ENCODE assay signal across 17 cellular contexts in the genomic region with DNA sequence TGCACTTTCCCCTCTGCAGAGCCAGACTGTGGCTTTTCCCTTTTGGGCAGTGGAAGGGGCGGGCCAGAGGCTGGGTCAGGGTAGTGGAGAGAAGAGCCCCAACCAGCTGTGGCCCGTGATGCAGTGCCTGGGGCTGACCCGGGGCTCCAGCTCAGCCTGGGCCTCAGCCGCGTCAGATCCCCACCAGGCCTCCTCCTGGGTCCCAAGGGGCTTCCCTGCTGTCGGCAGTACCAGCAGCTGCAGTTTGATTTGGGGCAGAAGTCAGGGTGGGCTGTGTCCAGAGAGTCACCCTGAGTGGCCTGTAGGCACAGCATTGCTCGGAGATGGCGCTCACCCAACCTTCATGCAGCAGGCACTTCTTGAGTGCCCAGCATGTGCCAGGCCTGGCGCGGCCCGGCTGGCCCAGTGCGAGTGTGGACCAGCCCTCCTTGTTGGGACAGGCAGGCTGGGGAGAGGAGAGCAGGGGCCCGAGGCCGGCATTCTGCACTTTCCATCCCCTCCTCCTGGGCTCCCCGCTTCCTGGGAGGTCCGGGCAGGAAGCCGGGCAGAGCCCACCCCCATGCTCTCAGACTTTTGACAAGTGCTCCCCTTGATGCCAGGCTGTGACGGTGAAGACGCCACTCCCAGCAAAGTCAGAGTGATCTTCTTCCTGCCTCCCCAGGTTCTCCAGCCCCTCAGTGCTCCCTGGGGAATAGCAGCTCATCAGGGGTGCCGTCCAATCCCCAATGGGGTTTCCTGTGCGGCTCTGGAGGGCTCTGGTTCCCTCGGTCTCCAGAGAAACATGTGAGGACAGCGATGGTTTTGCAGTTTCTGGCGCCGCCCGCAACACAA.
A peak's percentile ranks its signal among the peaks of the same experiment; 100 is the strongest.
DNase-seq lines count a peak whose midpoint lies in the region; ATAC-seq, FAIRE-seq and TF ChIP-seq lines count a peak whose summit lies in the region.
"Had no signal": no experiment of that assay in that cellular context is flagged by ENCODE, and none has a peak within 500 bp of the region (broad histone marks: within the 10 kb centered on the region; RNA-seq: fewer than 3 reads in every experiment).

No MANE protein-coding gene starts in this region.

- peak overlapping the region; percentile 71 for H2AK9ac ChIP-seq in IMR-90 (replicated peaks; ENCODE audit: low read depth, low read length, poor library complexity)

- peak overlapping the region; percentile 86 for H3K4ac ChIP-seq in IMR-90 (ENCODE audit: low read depth, low read length)

- CTCF ChIA-PET in IMR-90 (lab: Yijun Ruan, JAX), result no interaction called here

- H3K56ac ChIP-seq in IMR-90 (ENCODE audit: extremely low read depth, insufficient read depth, low read length), result no peak overlapping the region

- H3K36me3 ChIP-seq in IMR-90 (ENCODE audit: control insufficient read depth, insufficient read depth, low read length) (no peaks in the 10 kb centered on the region), astrocyte (ENCODE audit: insufficient read depth, low read length) (no peaks in the 10 kb centered on the region), lower lobe of right lung (no peaks in the 10 kb centered on the region), skeletal muscle tissue (ENCODE audit: control insufficient read depth in 3 of 3, insufficient read depth in 3 of 3, low read length in 3 of 3) (no peaks in the 10 kb centered on the region)
- H3K36me3 ChIP-seq: tibial nerve had no signal

- POLR2A ChIA-PET in IMR-90 (lab: Charles Lee; ENCODE audit: unreplicated experiment), result no interaction called here

- H2AFZ ChIP-seq in IMR-90 (replicated peaks; ENCODE audit: low read length, poor library complexity), result peak overlapping the region; percentile 34
- H2AFZ ChIP-seq in astrocyte (ENCODE audit: low read depth, low read length), result no peak overlapping the region

- H3K4me3 ChIP-seq in IMR-90 (ENCODE audit: insufficient read depth, low read depth, low read length) (no peak overlapping the region), astrocyte (ENCODE audit: insufficient read depth, low read depth, low read length) (no peak overlapping the region), lower lobe of right lung (no peak overlapping the region), skeletal muscle tissue (ENCODE audit: low read length in 3 of 3) (no peak overlapping the region)
- H3K4me3 ChIP-seq: tibial nerve had no signal

- DNase-seq in IMR-90 (no peak), astrocyte (ENCODE audit: low read depth) (no peak), lower lobe of right lung (peak; percentile 39), activated gamma-delta T cell (lab: John Stamatoyannopoulos, UW) (no peak)
- DNase-seq: activated CD4-positive, alpha-beta T cell treated with anti-CD3 and anti-CD28 coated beads for 36 hours; AML-193; NCI-H2171; OCI-M1; stimulated activated naive CD8-positive, alpha-beta T cell treated with anti-CD3 and anti-CD28 coated beads, Interleukin-15, Interleukin-2, amounts not matched to agents 100 U/mL and 50 U/mL, for 24 hours had no signal

- peak overlapping the region; percentile 100 for H3K27ac Mint-ChIP-seq in astrocyte (ENCODE audit: unreplicated experiment)
- H3K27ac Mint-ChIP-seq: activated CD4-positive, alpha-beta T cell treated with anti-CD3 and anti-CD28 coated beads for 36 hours; activated naive CD8-positive, alpha-beta T cell had no signal

- H3K79me1 ChIP-seq in IMR-90 (ENCODE audit: low read depth in 1 of 2, low read length in 2 of 2), result no peaks in the 10 kb centered on the region

- FAIRE-seq in astrocyte (lab: Jason Lieb, UNC), result no peak
- FAIRE-seq: colon, endometrium had no signal

- H3K23ac ChIP-seq in IMR-90 (ENCODE audit: low read depth, low read length), result no peak overlapping the region

- H3K27ac ChIP-seq in IMR-90 (ENCODE audit: insufficient read depth, low read length) (no peak overlapping the region), astrocyte (ENCODE audit: low read depth, low read length) (no peak overlapping the region), lower lobe of right lung (no peak overlapping the region), skeletal muscle tissue (ENCODE audit: low read depth, low read length) (peak overlapping the region; percentile 18)
- H3K27ac ChIP-seq: tibial nerve had no signal

- TF ChIP-seq CTCF in IMR-90 (conservative IDR thresholded peaks at IDR 0.05; ENCODE audit: low read depth, low read length) (no peak), astrocyte (IDR thresholded peaks at IDR 0.05; ENCODE audit: insufficient read depth, low read depth, low read length) (no peak), lower lobe of right lung (IDR thresholded peaks at IDR 0.05) (no peak)

- H4K5ac ChIP-seq in IMR-90 (ENCODE audit: low read depth, low read length), result no peak overlapping the region

- H3K14ac ChIP-seq in IMR-90 (replicated peaks; ENCODE audit: low read depth, low read length), result 0 out of 2 replicates have a peak overlapping the region, but pooled peaks have one; percentile 1

- intact Hi-C loops in IMR-90 (cut with micrococcal nuclease), result loop anchor here (5.0 kb wide), 1 partner anchor 89 kb away; the partner anchor contains the start of gene COL5A1
- intact Hi-C loops in lower lobe of right lung (cut with DNase I), result no loop called here

- peak overlapping the region; percentile 97 for H2BK120ac ChIP-seq in IMR-90 (ENCODE audit: low read depth, low read length)

- peaks cover 43% of the 10 kb centered on the region for H3K4me1 Mint-ChIP-seq in astrocyte (ENCODE audit: low read depth, unreplicated experiment)
- H3K4me1 Mint-ChIP-seq: activated CD4-positive, alpha-beta T cell treated with anti-CD3 and anti-CD28 coated beads for 36 hours had no signal

- H3K36me3 Mint-ChIP-seq in astrocyte (ENCODE audit: low read depth, unreplicated experiment), result peaks cover 9% of the 10 kb centered on the region
- H3K36me3 Mint-ChIP-seq: activated naive CD8-positive, alpha-beta T cell had no signal

- H2BK20ac ChIP-seq in IMR-90 (ENCODE audit: low read depth, low read length), result peak overlapping the region; percentile 86

- no peak overlapping the region for H2BK15ac ChIP-seq in IMR-90 (ENCODE audit: low read depth, low read length)

- no TSS peak for BruUV-seq in IMR-90 (replicated peaks; lab: Mats Ljungman, UMichigan)

- H3K4me1 ChIP-seq in IMR-90 (ENCODE audit: control insufficient read depth, insufficient read depth, low read length) (peaks cover 32% of the 10 kb centered on the region), astrocyte (ENCODE audit: insufficient read depth, low read length) (peaks cover 41% of the 10 kb centered on the region), lower lobe of right lung (peaks cover 6% of the 10 kb centered on the region), skeletal muscle tissue (ENCODE audit: control insufficient read depth in 3 of 3, insufficient read depth in 3 of 3, low read length in 3 of 3) (peaks cover 16 to 26% (median 22%) of the 10 kb centered on the region in 3 donors)

- TF ChIP-seq POLR2A in IMR-90 (IDR thresholded peaks at IDR 0.05; ENCODE audit: low read depth, low read length), result no peak

- H4K20me1 ChIP-seq in IMR-90 (ENCODE audit: insufficient read depth, low read length) (no peaks in the 10 kb centered on the region; the same call in 1 of the 2 replicates), astrocyte (ENCODE audit: insufficient read depth, low read length) (no peaks in the 10 kb centered on the region)

- no peak overlapping the region for H3K4me3 Mint-ChIP-seq in astrocyte (ENCODE audit: unreplicated experiment)
- H3K4me3 Mint-ChIP-seq: activated CD4-positive, alpha-beta T cell treated with anti-CD3 and anti-CD28 coated beads for 36 hours; activated naive CD8-positive, alpha-beta T cell had no signal

- in situ Hi-C loops in IMR-90 (cut with MboI; ENCODE audit: low sequenced_read_pairs), result no loop called here

- H3K4me2 ChIP-seq in IMR-90 (ENCODE audit: low read depth, low read length) (no peak overlapping the region), astrocyte (ENCODE audit: low read length) (peak overlapping the region; percentile 58)

- no peak overlapping the region for H3K9ac ChIP-seq in IMR-90 (ENCODE audit: low read depth, low read length)
- peak overlapping the region; percentile 61 for H3K9ac ChIP-seq in astrocyte (ENCODE audit: low read length)
- H3K9ac ChIP-seq in skeletal muscle tissue (ENCODE audit: low read depth in 1 of 3, low read length in 3 of 3), result no peak overlapping the region

- peaks cover 3% of the 10 kb centered on the region for H3K9me3 Mint-ChIP-seq in astrocyte (ENCODE audit: unreplicated experiment)

- H3K79me2 ChIP-seq in astrocyte (ENCODE audit: insufficient read depth, low read length), result no peaks in the 10 kb centered on the region

- peak overlapping the region; percentile 88 for H2AK5ac ChIP-seq in IMR-90 (ENCODE audit: low read depth, low read length)

- no peaks in the 10 kb centered on the region for H3K27me3 ChIP-seq in IMR-90 (ENCODE audit: control insufficient read depth, insufficient read depth, low read length)
- H3K27me3 ChIP-seq in astrocyte (ENCODE audit: insufficient read depth, low read length), result no peaks in the 10 kb centered on the region
- peaks cover 7% of the 10 kb centered on the region for H3K27me3 ChIP-seq in lower lobe of right lung (ENCODE audit: low read depth)
- H3K27me3 ChIP-seq in skeletal muscle tissue (ENCODE audit: control insufficient read depth in 3 of 3, insufficient read depth in 3 of 3, low read length in 3 of 3), result peaks cover 15 to 52% (median 22%) of the 10 kb centered on the region in 3 donors
- H3K27me3 ChIP-seq: tibial nerve had no signal

- ATAC-seq in IMR-90 (ENCODE audit: low read depth) (no peak), lower lobe of right lung (no peak), GM21526 (IDR thresholded peaks at IDR 0.05; ENCODE audit: low FRiP score, unreplicated experiment) (no peak), GM19397 (IDR thresholded peaks at IDR 0.05; ENCODE audit: unreplicated experiment) (no peak), HG02973 (IDR thresholded peaks at IDR 0.05; ENCODE audit: unreplicated experiment) (no peak)
- ATAC-seq: activated CD4-positive, alpha-beta T cell treated with anti-CD3 and anti-CD28 coated beads for 36 hours; stimulated activated naive CD8-positive, alpha-beta T cell treated with anti-CD3 and anti-CD28 coated beads, Interleukin-15, Interleukin-2, amounts not matched to agents 100 U/mL and 50 U/mL, for 24 hours had no signal

- no peak overlapping the region for H2BK5ac ChIP-seq in IMR-90 (ENCODE audit: low read depth, low read length, poor library complexity, severe bottlenecking)

- WGBS in IMR-90 (ENCODE audit: extremely low coverage in 2 of 2, insufficient read length in 1 of 2), 2 experiments, result 43% methylated on average over 2 of the region's 26 CpGs; no CpG with 5 or more reads in 1 of the 2 experiments

- H4K91ac ChIP-seq in IMR-90 (ENCODE audit: insufficient read depth, low read depth, low read length), result peak overlapping the region; percentile 93

- peak overlapping the region; percentile 46 to 96; a peak in 2 of 4 replicates for H4K8ac ChIP-seq in IMR-90 (ENCODE audit: low read depth in 2 of 2, low read length in 2 of 2)

- dilution Hi-C loops in IMR-90 (cut with HindIII; ENCODE audit: low sequenced_read_pairs, unreplicated experiment), result no loop called here

- TF ChIP-seq RAD21 in IMR-90 (IDR thresholded peaks at IDR 0.05; ENCODE audit: low read length), result no peak

- H3K27me3 Mint-ChIP-seq in astrocyte (ENCODE audit: low read depth, unreplicated experiment), result peaks cover 2% of the 10 kb centered on the region

- no peak overlapping the region; the same call in 1 of the 2 replicates for H3K18ac ChIP-seq in IMR-90 (ENCODE audit: low read depth, low read length)

- peaks cover 11% of the 10 kb centered on the region; the same call in 1 of the 2 replicates for H3K9me1 ChIP-seq in IMR-90 (ENCODE audit: insufficient read depth, low read length)

- H3K9me3 ChIP-seq in IMR-90 (ENCODE audit: control insufficient read depth, insufficient read depth, low read length) (no peaks in the 10 kb centered on the region), astrocyte (ENCODE audit: insufficient read depth, low read depth, low read length) (no peaks in the 10 kb centered on the region), lower lobe of right lung (no peaks in the 10 kb centered on the region), skeletal muscle tissue (ENCODE audit: control insufficient read depth in 3 of 3, low read length in 3 of 3) (no peaks in the 10 kb centered on the region)
- H3K9me3 ChIP-seq: tibial nerve had no signal
